In the genomic region with DNA sequence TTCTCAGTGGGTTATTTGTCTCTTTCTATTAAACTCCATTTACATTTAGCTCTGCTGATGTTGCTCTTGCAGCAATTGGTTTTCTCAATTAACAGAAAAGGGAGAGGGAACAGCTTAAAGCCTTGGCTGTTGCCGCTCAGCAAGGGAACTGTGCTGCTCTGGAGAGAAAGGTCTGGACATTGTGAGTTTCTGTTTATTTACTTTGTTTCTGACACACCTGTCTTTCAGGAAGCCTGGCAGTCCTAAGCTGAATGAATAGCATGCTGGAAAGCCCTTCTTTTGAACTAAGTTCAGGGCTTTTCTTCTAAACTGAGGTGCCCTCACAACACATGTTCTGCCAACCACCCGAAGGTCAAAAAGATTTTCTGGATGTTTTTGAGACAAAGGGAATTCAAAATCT, we compare ENCODE assay signal across 17 cellular contexts.
DNase-seq lines count a peak whose midpoint lies in the region; ATAC-seq and TF ChIP-seq lines count a peak whose summit lies in the region.
"Had no signal": no experiment of that assay in that cellular context is flagged by ENCODE, and none has a peak within 500 bp of the region (broad histone marks: within the 10 kb centered on the region; RNA-seq: fewer than 3 reads in every experiment).

No MANE protein-coding gene starts in this region.

- peak; percentile 9 for DNase-seq in COLO668 (lab: John Stamatoyannopoulos, UW; ENCODE audit: unreplicated experiment)
- DNase-seq in DMS53 (lab: John Stamatoyannopoulos, UW): peak; percentile 78
- DNase-seq in NCI-H345 (lab: John Stamatoyannopoulos, UW): peak; percentile 20
- no peak for DNase-seq in hepatocyte (ENCODE audit: low spot score)
- no peak for DNase-seq in epidermal melanocyte (ENCODE audit: insufficient read length, low spot score)
- DNase-seq in NCI-H1694 treated with DMSO at 0.1 percent for 48 hours (lab: John Stamatoyannopoulos, UW): no peak
- DNase-seq in HPDE6-E6E7 (ENCODE audit: extremely low spot score): no peak
- DNase-seq: NCI-H1694, NCI-H2171 treated with DMSO at 0.1 percent for 48 hours, OCI-M1, RPMI8226, T-helper 2 cell had no signal

- H3K4me1 ChIP-seq in hepatocyte (ENCODE audit: insufficient read depth): peaks cover 6% of the 10 kb centered on the region

- H4K20me1 ChIP-seq in hepatocyte (ENCODE audit: insufficient read depth, poor library complexity, severe bottlenecking): no peaks in the 10 kb centered on the region

- no peaks in the 10 kb centered on the region for H3K9me3 ChIP-seq in hepatocyte (ENCODE audit: low read depth)

- TF ChIP-seq CTCF in hepatocyte (IDR thresholded peaks at IDR 0.05; ENCODE audit: poor library complexity): no peak

- H3K27ac ChIP-seq in hepatocyte: no peak overlapping the region
- H3K27ac ChIP-seq: C4-2B, HL-60 had no signal

- H3K79me2 ChIP-seq in hepatocyte: no peaks in the 10 kb centered on the region

- H3K9me2 ChIP-seq in hepatocyte (replicated peaks; ENCODE audit: insufficient read depth): no peaks in the 10 kb centered on the region

- WGBS in hepatocyte (ENCODE audit: low lambda C conversion rate, missing lambda C conversion rate): 38% methylated on average over 2 of the region's 2 CpGs

- H3K4me2 ChIP-seq in hepatocyte: peak overlapping the region; percentile 29
- H3K4me2 ChIP-seq: GM23338 had no signal

- ATAC-seq in GM21737 (IDR thresholded peaks at IDR 0.05; ENCODE audit: unreplicated experiment): no peak
- ATAC-seq: GM23338, HCT116 had no signal

- H3K4me3 ChIP-seq in hepatocyte: no peak overlapping the region
- H3K4me3 ChIP-seq: GM23338 had no signal

- no peak overlapping the region for H2AFZ ChIP-seq in hepatocyte
- H2AFZ ChIP-seq: GM23338 had no signal

- H3K27me3 ChIP-seq in hepatocyte: no peaks in the 10 kb centered on the region

- H3K36me3 ChIP-seq in hepatocyte (replicated peaks; ENCODE audit: insufficient read depth, low read depth): no peaks in the 10 kb centered on the region

Comparison
In these comparisons a context has a peak if more than half of its experiments do, and no peak if none do; other contexts are left out.
1. DNase-seq: peak in COLO668 (single experiment), DMS53 (single experiment) and NCI-H345 (single experiment); none in hepatocyte (single experiment), epidermal melanocyte (single experiment), NCI-H1694 treated with DMSO at 0.1 percent for 48 hours (single experiment) and HPDE6-E6E7 (single experiment).